ENCODE assay signal across 8 cellular contexts in the genomic region with DNA sequence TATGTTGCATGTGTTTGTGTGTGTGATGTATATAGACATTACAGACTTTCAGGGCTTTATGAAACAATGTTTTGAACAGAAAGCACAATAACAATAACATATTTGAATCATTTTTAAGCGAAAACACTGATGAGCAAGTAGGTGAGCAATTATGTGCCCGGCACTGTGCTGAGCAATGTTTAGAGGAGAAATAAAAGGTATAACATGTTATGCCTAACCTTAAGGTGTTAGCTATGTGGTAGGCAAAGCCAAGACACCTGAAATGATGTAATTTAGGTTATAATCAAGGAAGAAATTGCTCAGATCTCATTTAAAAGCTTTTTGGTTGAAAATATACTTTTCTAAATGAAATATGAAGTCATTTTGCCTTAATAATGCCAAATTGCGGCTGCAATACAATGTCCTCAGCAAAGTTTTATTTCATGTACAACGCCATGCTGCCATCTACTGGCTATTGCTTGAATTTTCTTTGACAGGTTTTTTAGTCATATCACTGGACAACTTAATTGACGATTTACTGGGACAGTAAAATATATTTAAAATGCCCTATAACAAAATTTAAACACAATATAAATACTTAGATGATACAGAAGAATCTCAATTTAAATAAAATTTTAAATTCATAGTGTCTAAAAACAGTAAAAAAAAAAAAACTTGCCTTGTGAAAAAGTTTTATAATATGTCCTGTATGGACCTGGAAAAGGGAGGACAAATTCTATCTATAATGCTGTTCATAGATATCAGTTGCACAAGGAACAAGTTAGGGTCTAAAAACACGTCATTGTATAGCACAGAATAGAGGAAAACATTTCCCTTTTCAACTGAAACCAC.
DNase-seq lines count a peak whose midpoint lies in the region; ATAC-seq and TF ChIP-seq lines count a peak whose summit lies in the region.

No MANE protein-coding gene starts in this region.

- peaks cover 15% of the 10 kb centered on the region for H3K4me1 Mint-ChIP-seq in central memory CD8-positive, alpha-beta T cell

- H3K36me3 Mint-ChIP-seq in central memory CD8-positive, alpha-beta T cell (ENCODE audit: insufficient read depth) = peaks cover 1% of the 10 kb centered on the region

- no peaks in the 10 kb centered on the region for H3K27me3 Mint-ChIP-seq in central memory CD8-positive, alpha-beta T cell

- TF ChIP-seq EP300 in transverse colon (IDR thresholded peaks at IDR 0.05; ENCODE audit: low read depth) = no peak

- H3K27ac ChIP-seq in RWPE2 (ENCODE audit: poor library complexity, severe bottlenecking) (no peak overlapping the region), lung (ENCODE audit: low read depth in 1 of 2, low read length in 1 of 2) (no peak overlapping the region), transverse colon (no peak overlapping the region)

- no peaks in the 10 kb centered on the region for H3K4me1 ChIP-seq in RWPE2 (ENCODE audit: insufficient read depth, poor library complexity, severe bottlenecking)
- no peaks in the 10 kb centered on the region for H3K4me1 ChIP-seq in lung (ENCODE audit: control insufficient read depth in 2 of 2, insufficient read depth in 2 of 2, low read length in 2 of 2)
- H3K4me1 ChIP-seq in transverse colon = no peaks in the 10 kb centered on the region

- DNase-seq in DMS114 treated with DMSO at 0.1 percent for 48 hours (lab: John Stamatoyannopoulos, UW; ENCODE audit: unreplicated experiment) = peak; percentile 68
- no peak for DNase-seq in RWPE2 (ENCODE audit: low spot score)
- DNase-seq in central memory CD8-positive, alpha-beta T cell (ENCODE audit: low spot score in 2 of 2) = no peak
- DNase-seq in lung (ENCODE audit: low spot score) = no peak
- peak; percentile 22 for DNase-seq in transverse colon
- no peak for DNase-seq in GM19240 (ENCODE audit: insufficient read length, low spot score)

- no peak for TF ChIP-seq POLR2A in transverse colon (IDR thresholded peaks at IDR 0.05)

- H3K9me3 ChIP-seq in RWPE2 (ENCODE audit: severe bottlenecking) = no peaks in the 10 kb centered on the region
- H3K9me3 ChIP-seq in lung (ENCODE audit: control insufficient read depth in 2 of 2, insufficient read depth in 1 of 2, low read length in 1 of 2) = no peaks in the 10 kb centered on the region
- no peaks in the 10 kb centered on the region for H3K9me3 ChIP-seq in transverse colon

- intact Hi-C loops in transverse colon (cut with DNase I; ENCODE audit: low total_unique reads) = loop anchor here (5.0 kb wide), 1 partner anchor 200 kb away; no protein-coding TSS in a partner anchor

- H3K36me3 ChIP-seq in RWPE2 (ENCODE audit: low read depth) (no peaks in the 10 kb centered on the region), lung (ENCODE audit: control insufficient read depth in 2 of 2, insufficient read depth in 2 of 2, low read length in 2 of 2) (no peaks in the 10 kb centered on the region), transverse colon (no peaks in the 10 kb centered on the region)

- H3K27ac Mint-ChIP-seq in central memory CD8-positive, alpha-beta T cell (ENCODE audit: low read depth) = no peak overlapping the region

- no peak overlapping the region for H3K4me3 ChIP-seq in RWPE2 (ENCODE audit: severe bottlenecking)
- no peak overlapping the region for H3K4me3 ChIP-seq in lung
- H3K4me3 ChIP-seq in transverse colon = no peak overlapping the region

- no peaks in the 10 kb centered on the region for H3K9me3 Mint-ChIP-seq in central memory CD8-positive, alpha-beta T cell

- in situ Hi-C loops in transverse colon (cut with MboI; ENCODE audit: low pct_ligation_motif_present in 1 of 4, low pct_unique_long_range_greater_than_20kb in 1 of 4, low sequenced_read_pairs in 3 of 4) = loop anchor here in 1 of 4 donors (10.0 kb wide), 1 partner anchor 202 kb away; no protein-coding TSS in a partner anchor

- TF ChIP-seq CTCF in RWPE2 (IDR thresholded peaks at IDR 0.05; ENCODE audit: poor library complexity, severe bottlenecking) = peak; percentile 85
- peak; percentile 69 for TF ChIP-seq CTCF in lung (IDR thresholded peaks at IDR 0.05; ENCODE audit: control extremely low read depth, extremely low read depth)
- peak; percentile 70 to 81 (median 79) for TF ChIP-seq CTCF in transverse colon (IDR thresholded peaks at IDR 0.05)

- ATAC-seq in GM18907 (IDR thresholded peaks at IDR 0.05; ENCODE audit: unreplicated experiment) = peak; percentile 69
- peak; percentile 60 for ATAC-seq in HG03565 (IDR thresholded peaks at IDR 0.05; ENCODE audit: unreplicated experiment)
- peak; percentile 40; the same call in 1 of the 3 replicates for ATAC-seq in RWPE2 (ENCODE audit: low read depth)
- peak; percentile 45 for ATAC-seq in central memory CD8-positive, alpha-beta T cell (replicated peaks; ENCODE audit: extremely low read depth, poor library complexity, severe bottlenecking)
- ATAC-seq in lung (ENCODE audit: insufficient read depth, low FRiP score) = no peak

- WGBS in lung, 2 donors = 21 to 25% methylated on average over 6 of the region's 6 CpGs
- 14 to 18% methylated on average over 6 of the region's 6 CpGs for WGBS in transverse colon (ENCODE audit: low coverage in 1 of 2), 2 donors

- H3K27me3 ChIP-seq in RWPE2 (ENCODE audit: insufficient read depth, poor library complexity, severe bottlenecking) = no peaks in the 10 kb centered on the region
- H3K27me3 ChIP-seq in lung (ENCODE audit: control insufficient read depth, insufficient read depth) = no peaks in the 10 kb centered on the region
- no peaks in the 10 kb centered on the region for H3K27me3 ChIP-seq in transverse colon

- H3K4me3 Mint-ChIP-seq in central memory CD8-positive, alpha-beta T cell = no peak overlapping the region

Comparison
In these comparisons a context has a peak if more than half of its experiments do, and no peak if none do; other contexts are left out.
1. DNase-seq: peak in DMS114 treated with DMSO at 0.1 percent for 48 hours (single experiment) and transverse colon (single experiment); none in RWPE2 (single experiment), central memory CD8-positive, alpha-beta T cell (0 of 2), lung (single experiment) and GM19240 (single experiment).
2. Peak in every context shown above with its lines, with median percentiles within 50 percentile points of each other: CTCF ChIP-seq.